Comparison of ENCODE assay signal across 13 cellular contexts in genomic region chr10:132774905-132775863, GRCh38. TPM values are rescaled to one million over a fixed set of nuclear protein-coding genes. Genes with fewer than 3 reads are reported as not detected.
DNase-seq lines count a peak whose midpoint lies in the region; ATAC-seq, FAIRE-seq and TF ChIP-seq lines count a peak whose summit lies in the region.
"Had no signal": no experiment of that assay in that cellular context is flagged by ENCODE, and none has a peak within 500 bp of the region (broad histone marks: within the 10 kb centered on the region; RNA-seq: fewer than 3 reads in every experiment).

No MANE protein-coding gene starts in this region.

- no peak overlapping the region for H3K4me3 Mint-ChIP-seq in GM23338
- H3K4me3 Mint-ChIP-seq: CD4-positive, alpha-beta memory T cell had no signal

- no peak overlapping the region for H3K4me2 ChIP-seq in GM23338

- no peak for FAIRE-seq in HTR-8/SVneo (lab: Jason Lieb, UNC)
- FAIRE-seq: GM19239 had no signal

- H3K4me1 Mint-ChIP-seq in GM23338: peaks cover 5% of the 10 kb centered on the region; the same call in 2 of the 3 replicates
- H3K4me1 Mint-ChIP-seq: CD4-positive, alpha-beta memory T cell had no signal

- no peak for TF ChIP-seq CTCF in GM23338 (conservative IDR thresholded peaks at IDR 0.05; ENCODE audit: low read depth in 2 of 2)

- H3K27me3 ChIP-seq in GM23338 (ENCODE audit: insufficient read depth) (no peaks in the 10 kb centered on the region), layer of hippocampus (ENCODE audit: control insufficient read depth, insufficient read depth, low read length) (no peaks in the 10 kb centered on the region)

- ATAC-seq in GM23338 (peak; percentile 35), GM19395 (IDR thresholded peaks at IDR 0.05; ENCODE audit: unreplicated experiment) (no peak)

- H3K4me3 ChIP-seq in GM23338: no peak overlapping the region

- no peaks in the 10 kb centered on the region for H3K36me3 ChIP-seq in GM23338 (ENCODE audit: insufficient read depth)

- no peak overlapping the region for H2AFZ ChIP-seq in GM23338

- no peaks in the 10 kb centered on the region for H3K4me1 ChIP-seq in GM23338 (ENCODE audit: insufficient read depth)

- no peak overlapping the region for H3K27ac Mint-ChIP-seq in GM23338

- no peaks in the 10 kb centered on the region for H4K20me1 ChIP-seq in GM23338 (replicated peaks; ENCODE audit: insufficient read depth)

- no peaks in the 10 kb centered on the region; the same call in 1 of the 3 replicates for H3K9me3 Mint-ChIP-seq in GM23338
- H3K9me3 Mint-ChIP-seq: CD4-positive, alpha-beta memory T cell had no signal

- H3K27ac ChIP-seq in GM23338 (ENCODE audit: low read depth) (no peak overlapping the region), layer of hippocampus (ENCODE audit: low read depth, low read length) (peak overlapping the region; percentile 95)

- peak; percentile 70 for DNase-seq in A172 (ENCODE audit: low spot score)
- DNase-seq in GM23338 (ENCODE audit: low spot score): peak; percentile 30
- peak; percentile 81 for DNase-seq in SW480 (ENCODE audit: low spot score)
- no peak for DNase-seq in NCI-H1930 (lab: John Stamatoyannopoulos, UW)
- DNase-seq in GM19240 (ENCODE audit: insufficient read length, low spot score): no peak
- DNase-seq in HTR-8/SVneo (ENCODE audit: insufficient read length, low spot score): no peak
- DNase-seq: CD4-positive, alpha-beta memory T cell; T1000 had no signal

- H3K79me2 ChIP-seq in GM23338 (replicated peaks; ENCODE audit: insufficient read depth): no peaks in the 10 kb centered on the region

- H3K27me3 Mint-ChIP-seq in GM23338 (ENCODE audit: insufficient read depth, low read depth, poor library complexity): peaks cover 11% of the 10 kb centered on the region
- H3K27me3 Mint-ChIP-seq: CD4-positive, alpha-beta memory T cell had no signal

- H3F3A ChIP-seq in GM23338 (replicated peaks; ENCODE audit: low read depth): no peaks in the 10 kb centered on the region

- H3K9me2 ChIP-seq in GM23338 (ENCODE audit: insufficient read depth): no peaks in the 10 kb centered on the region

- peaks cover 4% of the 10 kb centered on the region for H3K36me3 Mint-ChIP-seq in GM23338 (ENCODE audit: low read depth)

TF ChIP-seq in GM23338, 12 proteins besides CTCF, POLR2A, EP300 and RAD21 (continues in another document):
- no peak for TF ChIP-seq JUNB (IDR thresholded peaks at IDR 0.05; ENCODE audit: unreplicated experiment)
- no peak for TF ChIP-seq EZH2 (IDR thresholded peaks at IDR 0.05; ENCODE audit: low read depth, unreplicated experiment)
- TF ChIP-seq ZNF331 (CRISPR knock-in tag; IDR thresholded peaks at IDR 0.05; ENCODE audit: low read depth): no peak
- TF ChIP-seq EZH2phosphoT487 (IDR thresholded peaks at IDR 0.05; ENCODE audit: unreplicated experiment): no peak
- TF ChIP-seq POLR2AphosphoS5 (IDR thresholded peaks at IDR 0.05; ENCODE audit: low read depth): no peak
- no peak for TF ChIP-seq CREB1 (CRISPR knock-in tag; IDR thresholded peaks at IDR 0.05; ENCODE audit: low read depth)
- TF ChIP-seq ZNF462 (CRISPR knock-in tag; IDR thresholded peaks at IDR 0.05): no peak
- no peak for TF ChIP-seq STAT1 (IDR thresholded peaks at IDR 0.05; ENCODE audit: unreplicated experiment)
- TF ChIP-seq, protein P1, sequence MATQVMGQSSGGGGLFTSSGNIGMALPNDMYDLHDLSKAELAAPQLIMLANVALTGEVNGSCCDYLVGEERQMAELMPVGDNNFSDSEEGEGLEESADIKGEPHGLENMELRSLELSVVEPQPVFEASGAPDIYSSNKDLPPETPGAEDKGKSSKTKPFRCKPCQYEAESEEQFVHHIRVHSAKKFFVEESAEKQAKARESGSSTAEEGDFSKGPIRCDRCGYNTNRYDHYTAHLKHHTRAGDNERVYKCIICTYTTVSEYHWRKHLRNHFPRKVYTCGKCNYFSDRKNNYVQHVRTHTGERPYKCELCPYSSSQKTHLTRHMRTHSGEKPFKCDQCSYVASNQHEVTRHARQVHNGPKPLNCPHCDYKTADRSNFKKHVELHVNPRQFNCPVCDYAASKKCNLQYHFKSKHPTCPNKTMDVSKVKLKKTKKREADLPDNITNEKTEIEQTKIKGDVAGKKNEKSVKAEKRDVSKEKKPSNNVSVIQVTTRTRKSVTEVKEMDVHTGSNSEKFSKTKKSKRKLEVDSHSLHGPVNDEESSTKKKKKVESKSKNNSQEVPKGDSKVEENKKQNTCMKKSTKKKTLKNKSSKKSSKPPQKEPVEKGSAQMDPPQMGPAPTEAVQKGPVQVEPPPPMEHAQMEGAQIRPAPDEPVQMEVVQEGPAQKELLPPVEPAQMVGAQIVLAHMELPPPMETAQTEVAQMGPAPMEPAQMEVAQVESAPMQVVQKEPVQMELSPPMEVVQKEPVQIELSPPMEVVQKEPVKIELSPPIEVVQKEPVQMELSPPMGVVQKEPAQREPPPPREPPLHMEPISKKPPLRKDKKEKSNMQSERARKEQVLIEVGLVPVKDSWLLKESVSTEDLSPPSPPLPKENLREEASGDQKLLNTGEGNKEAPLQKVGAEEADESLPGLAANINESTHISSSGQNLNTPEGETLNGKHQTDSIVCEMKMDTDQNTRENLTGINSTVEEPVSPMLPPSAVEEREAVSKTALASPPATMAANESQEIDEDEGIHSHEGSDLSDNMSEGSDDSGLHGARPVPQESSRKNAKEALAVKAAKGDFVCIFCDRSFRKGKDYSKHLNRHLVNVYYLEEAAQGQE (IDR thresholded peaks at IDR 0.05; ENCODE audit: unreplicated experiment): no peak
- no peak for TF ChIP-seq ZNF114 (CRISPR knock-in tag; IDR thresholded peaks at IDR 0.05)
- no peak for TF ChIP-seq NANOG (IDR thresholded peaks at IDR 0.05; ENCODE audit: borderline replicate concordance)

RNA-seq across cellular contexts. Expression of gene NKX6-2, which starts 10.8 kb away (rescaled TPM):
- total RNA-seq in A172 (2014; rRNA removed; shearing (Covaris generic)): not detected in 2 replicates
- 0.24 TPM in 1 of 2 replicates, not detected in the other for total RNA-seq in GM23338 (2014; rRNA removed; shearing (Covaris generic))
- polyA plus RNA-seq in GM23338 (2016; fragmentation: Nextera tagmentation; extraction: Ambion mirVana): 9.3 and 10.9 TPM in 2 replicates
- total RNA-seq: activated CD8-positive, alpha-beta memory T cell treated with anti-CD3 and anti-CD28 coated beads for 36 hours; CD4-positive, alpha-beta memory T cell; MCF 10A had no signal

Comparison
In these comparisons a context has a peak if more than half of its experiments do, and no peak if none do; other contexts are left out.
1. DNase-seq: peak in A172 (single experiment), GM23338 (single experiment) and SW480 (single experiment); none in NCI-H1930 (0 of 2), GM19240 (single experiment) and HTR-8/SVneo (single experiment).